Comparison of ENCODE assay signal across 12 cellular contexts in the genomic region with DNA sequence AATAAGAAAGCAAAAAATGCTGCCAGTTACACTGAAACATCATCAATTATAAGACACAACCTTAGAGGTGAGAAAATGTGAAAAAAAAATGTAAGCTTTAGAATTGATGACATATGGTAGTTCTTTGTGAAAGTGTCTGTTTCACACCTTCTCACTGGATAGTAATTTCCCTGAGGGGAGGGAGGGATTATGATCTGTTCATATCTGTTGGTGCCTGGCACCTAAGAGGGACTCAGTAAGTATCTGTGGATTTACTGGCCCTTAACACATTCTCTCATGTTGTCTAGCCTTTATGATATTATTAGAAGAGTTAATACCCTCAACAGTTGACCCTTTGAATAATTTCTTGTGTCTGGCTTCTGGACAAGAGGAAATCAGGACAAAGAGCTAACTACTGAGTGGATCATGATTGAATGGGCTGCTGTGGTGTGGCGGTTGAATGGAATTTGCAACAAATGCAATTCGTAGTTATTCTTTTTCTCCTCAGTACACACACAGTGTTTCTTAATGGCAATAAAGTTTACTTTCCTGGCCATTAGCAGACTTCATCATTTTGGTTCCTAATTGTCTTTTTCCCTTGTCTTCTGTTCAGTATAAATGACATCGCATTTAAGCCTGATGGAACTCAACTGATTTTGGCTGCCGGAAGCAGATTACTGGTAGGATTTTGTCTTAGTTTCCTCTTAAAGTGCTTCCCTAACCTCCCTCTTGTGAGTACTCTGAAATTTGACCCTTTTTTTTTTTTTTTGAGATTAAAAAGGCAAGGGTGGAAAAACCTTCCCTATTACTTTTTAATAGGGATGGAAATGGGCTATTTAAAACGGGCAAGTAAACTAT. TPM values are rescaled to one million over a fixed set of nuclear protein-coding genes. Genes with fewer than 3 reads are reported as not detected.
DNase-seq lines count a peak whose midpoint lies in the region; ATAC-seq and TF ChIP-seq lines count a peak whose summit lies in the region.
"Had no signal": no experiment of that assay in that cellular context is flagged by ENCODE, and none has a peak within 500 bp of the region (broad histone marks: within the 10 kb centered on the region; RNA-seq: fewer than 3 reads in every experiment).

No MANE protein-coding gene starts in this region.

- H3K9me2 ChIP-seq in GM23338 (ENCODE audit: insufficient read depth) = no peaks in the 10 kb centered on the region

- H3K36me3 ChIP-seq in GM23338 (ENCODE audit: insufficient read depth) = no peaks in the 10 kb centered on the region
- peaks cover 29% of the 10 kb centered on the region for H3K36me3 ChIP-seq in mesodermal cell (ENCODE audit: control insufficient read depth, insufficient read depth, low read length)

- H3K79me2 ChIP-seq in GM23338 (replicated peaks; ENCODE audit: insufficient read depth) = peaks cover 6% of the 10 kb centered on the region; the same call in 1 of the 2 replicates

- in situ Hi-C loops in astrocyte of the cerebellum (cut with HindIII; ENCODE audit: low sequenced_read_pairs) = loop anchor here (25.0 kb wide), 1 partner anchor 388 kb away; no protein-coding TSS in a partner anchor

- WGBS in mesodermal cell (ENCODE audit: insufficient coverage in 2 of 2), 2 experiments = 73 to 80% methylated on average over 2 of the region's 5 CpGs

- DNase-seq in GM23338 (ENCODE audit: low spot score) = peak; percentile 20
- DNase-seq in astrocyte of the cerebellum (ENCODE audit: low read depth) = peak; percentile 40
- DNase-seq in osteocyte (ENCODE audit: extremely low spot score, unreplicated experiment) = no peak
- no peak for DNase-seq in activated naive CD8-positive, alpha-beta T cell treated with anti-CD3 and anti-CD28 coated beads for 36 hours
- DNase-seq: DMS153; KG1; NCI-H1436; NCI-H524 treated with DMSO at 0.1 percent for 48 hours; stimulated activated naive CD8-positive, alpha-beta T cell treated with anti-CD3 and anti-CD28 coated beads, Interleukin-15, amount 100 ng/mL, for 72 hours had no signal

- H3K27ac Mint-ChIP-seq in GM23338 (peak overlapping the region; percentile 79), osteocyte (ENCODE audit: unreplicated experiment) (no peak overlapping the region)
- no peak overlapping the region for H3K27ac Mint-ChIP-seq in activated naive CD8-positive, alpha-beta T cell treated with anti-CD3 and anti-CD28 coated beads for 36 hours
- H3K27ac Mint-ChIP-seq: activated naive CD8-positive, alpha-beta T cell; stimulated activated naive CD8-positive, alpha-beta T cell treated with anti-CD3 and anti-CD28 coated beads, Interleukin-15, amount 100 ng/mL, for 72 hours had no signal

- no peaks in the 10 kb centered on the region for H3K27me3 ChIP-seq in GM23338 (ENCODE audit: insufficient read depth)

- H3K4me3 ChIP-seq in GM23338 (no peak overlapping the region), astrocyte of the cerebellum (ENCODE audit: low read depth, low read length) (no peak overlapping the region), mesodermal cell (ENCODE audit: extremely low read depth, insufficient read depth, low read length, poor library complexity, severe bottlenecking) (no peak overlapping the region)

- H3F3A ChIP-seq in GM23338 (replicated peaks; ENCODE audit: low read depth) = no peaks in the 10 kb centered on the region

- H4K20me1 ChIP-seq in GM23338 (replicated peaks; ENCODE audit: insufficient read depth) = no peaks in the 10 kb centered on the region

- peaks cover 32% of the 10 kb centered on the region for H3K4me1 ChIP-seq in GM23338 (ENCODE audit: insufficient read depth)
- peaks cover 32% of the 10 kb centered on the region for H3K4me1 ChIP-seq in mesodermal cell (ENCODE audit: control insufficient read depth, insufficient read depth, low read length, poor library complexity, severe bottlenecking)

- peaks cover 12% of the 10 kb centered on the region for H3K36me3 Mint-ChIP-seq in GM23338 (ENCODE audit: low read depth)
- H3K36me3 Mint-ChIP-seq in osteocyte (ENCODE audit: unreplicated experiment) = peaks cover 22% of the 10 kb centered on the region
- H3K36me3 Mint-ChIP-seq in activated naive CD8-positive, alpha-beta T cell treated with anti-CD3 and anti-CD28 coated beads for 36 hours = peaks cover 14% of the 10 kb centered on the region

- TF ChIP-seq CTCF in GM23338 (conservative IDR thresholded peaks at IDR 0.05; ENCODE audit: low read depth in 2 of 2) = no peak
- TF ChIP-seq CTCF in astrocyte of the cerebellum (IDR thresholded peaks at IDR 0.05; ENCODE audit: low read depth, low read length, missing control alignments) = no peak
- TF ChIP-seq CTCF in osteocyte (IDR thresholded peaks at IDR 0.05) = no peak

- H3K9me3 ChIP-seq in mesodermal cell (ENCODE audit: control insufficient read depth, low read length) = no peaks in the 10 kb centered on the region

- H3K4me3 Mint-ChIP-seq in GM23338 (peak overlapping the region; percentile 5; the same call in 1 of the 3 replicates), osteocyte (ENCODE audit: unreplicated experiment) (no peak overlapping the region)
- no peak overlapping the region for H3K4me3 Mint-ChIP-seq in activated naive CD8-positive, alpha-beta T cell treated with anti-CD3 and anti-CD28 coated beads for 36 hours
- H3K4me3 Mint-ChIP-seq: activated naive CD8-positive, alpha-beta T cell; stimulated activated naive CD8-positive, alpha-beta T cell treated with anti-CD3 and anti-CD28 coated beads, Interleukin-15, amount 100 ng/mL, for 72 hours had no signal

- peaks cover 2% of the 10 kb centered on the region for H3K27me3 Mint-ChIP-seq in GM23338 (ENCODE audit: insufficient read depth, low read depth, poor library complexity)
- no peaks in the 10 kb centered on the region for H3K27me3 Mint-ChIP-seq in osteocyte (ENCODE audit: unreplicated experiment)
- H3K27me3 Mint-ChIP-seq in activated naive CD8-positive, alpha-beta T cell treated with anti-CD3 and anti-CD28 coated beads for 36 hours = no peaks in the 10 kb centered on the region
- H3K27me3 Mint-ChIP-seq: activated naive CD8-positive, alpha-beta T cell; stimulated activated naive CD8-positive, alpha-beta T cell treated with anti-CD3 and anti-CD28 coated beads, Interleukin-15, amount 100 ng/mL, for 72 hours had no signal

- no peak for ATAC-seq in GM23338
- ATAC-seq in HG03521 (IDR thresholded peaks at IDR 0.05; ENCODE audit: unreplicated experiment) = no peak
- ATAC-seq: stimulated activated naive CD8-positive, alpha-beta T cell treated with anti-CD3 and anti-CD28 coated beads, Interleukin-15, amount 100 ng/mL, for 72 hours had no signal

- H3K9me3 Mint-ChIP-seq in GM23338 (no peaks in the 10 kb centered on the region), osteocyte (ENCODE audit: unreplicated experiment) (no peaks in the 10 kb centered on the region)
- no peaks in the 10 kb centered on the region for H3K9me3 Mint-ChIP-seq in activated naive CD8-positive, alpha-beta T cell treated with anti-CD3 and anti-CD28 coated beads for 36 hours
- H3K9me3 Mint-ChIP-seq: stimulated activated naive CD8-positive, alpha-beta T cell treated with anti-CD3 and anti-CD28 coated beads, Interleukin-15, amount 100 ng/mL, for 72 hours had no signal

- H3K27ac ChIP-seq in GM23338 (ENCODE audit: low read depth) (peak overlapping the region; percentile 29; the same call in 1 of the 2 replicates), mesodermal cell (ENCODE audit: low read depth, low read length, severe bottlenecking) (peak overlapping the region; percentile 31)

- H3K4me1 Mint-ChIP-seq in GM23338 (peaks cover 34% of the 10 kb centered on the region), osteocyte (ENCODE audit: unreplicated experiment) (peaks cover 12% of the 10 kb centered on the region)
- no peaks in the 10 kb centered on the region for H3K4me1 Mint-ChIP-seq in activated naive CD8-positive, alpha-beta T cell treated with anti-CD3 and anti-CD28 coated beads for 36 hours
- H3K4me1 Mint-ChIP-seq: stimulated activated naive CD8-positive, alpha-beta T cell treated with anti-CD3 and anti-CD28 coated beads, Interleukin-15, amount 100 ng/mL, for 72 hours had no signal

- peak overlapping the region; percentile 3; the same call in 1 of the 2 replicates for H3K4me2 ChIP-seq in GM23338

- H2AFZ ChIP-seq in GM23338 = no peak overlapping the region

TF ChIP-seq in GM23338, 12 proteins besides CTCF, POLR2A, EP300 and RAD21 (continues in another document):
- TF ChIP-seq, protein P1, sequence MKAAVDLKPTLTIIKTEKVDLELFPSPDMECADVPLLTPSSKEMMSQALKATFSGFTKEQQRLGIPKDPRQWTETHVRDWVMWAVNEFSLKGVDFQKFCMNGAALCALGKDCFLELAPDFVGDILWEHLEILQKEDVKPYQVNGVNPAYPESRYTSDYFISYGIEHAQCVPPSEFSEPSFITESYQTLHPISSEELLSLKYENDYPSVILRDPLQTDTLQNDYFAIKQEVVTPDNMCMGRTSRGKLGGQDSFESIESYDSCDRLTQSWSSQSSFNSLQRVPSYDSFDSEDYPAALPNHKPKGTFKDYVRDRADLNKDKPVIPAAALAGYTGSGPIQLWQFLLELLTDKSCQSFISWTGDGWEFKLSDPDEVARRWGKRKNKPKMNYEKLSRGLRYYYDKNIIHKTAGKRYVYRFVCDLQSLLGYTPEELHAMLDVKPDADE (IDR thresholded peaks at IDR 0.05) = no peak

RNA-seq across cellular contexts. Expression of a gene that starts 9.5 kb away (rescaled TPM):
- total RNA-seq in GM23338 (2014; rRNA removed; shearing (Covaris generic)) = 30.2 and 38.8 TPM in 2 replicates
- polyA plus RNA-seq in GM23338 (2016; fragmentation: Nextera tagmentation; extraction: Ambion mirVana) = 10.2 and 10.9 TPM in 2 replicates
- polyA plus RNA-seq in mesodermal cell (2013, experiment 1 of 2) = 22.8 TPM
- polyA plus RNA-seq in mesodermal cell (2013, experiment 2 of 2) = 18.8 TPM
- total RNA-seq in osteocyte = 23.2 and 25.9 TPM in 2 replicates
- total RNA-seq in activated naive CD8-positive, alpha-beta T cell treated with anti-CD3 and anti-CD28 coated beads for 36 hours = 10 to 100 TPM; 14.9 to 15.6 TPM

RNA-seq across cellular contexts. Expression of a gene that starts 9.7 kb away (rescaled TPM):
- total RNA-seq in GM23338 (2014; rRNA removed; shearing (Covaris generic)) = 26.4 and 33.9 TPM in 2 replicates
- 51.8 and 59.3 TPM in 2 replicates for polyA plus RNA-seq in GM23338 (2016; fragmentation: Nextera tagmentation; extraction: Ambion mirVana)
- 33.6 TPM for polyA plus RNA-seq in mesodermal cell (2013, experiment 1 of 2)
- polyA plus RNA-seq in mesodermal cell (2013, experiment 2 of 2) = 31.9 TPM
- total RNA-seq in osteocyte = 23.1 and 24.2 TPM in 2 replicates
- total RNA-seq in activated naive CD8-positive, alpha-beta T cell treated with anti-CD3 and anti-CD28 coated beads for 36 hours = 10 to 100 TPM; 48.2 to 51.1 TPM

RNA-seq across cellular contexts. Expression of a gene that starts 21.1 kb away (rescaled TPM):
- total RNA-seq in GM23338 (2014; rRNA removed; shearing (Covaris generic)) = 0.24 and 0.54 TPM in 2 replicates
- polyA plus RNA-seq in GM23338 (2016; fragmentation: Nextera tagmentation; extraction: Ambion mirVana) = 0.17 and 0.65 TPM in 2 replicates
- 0.41 TPM for polyA plus RNA-seq in mesodermal cell (2013, experiment 1 of 2)
- polyA plus RNA-seq in mesodermal cell (2013, experiment 2 of 2) = 0.51 TPM
- total RNA-seq in osteocyte = 0.08 and 0.30 TPM in 2 replicates
- total RNA-seq in activated naive CD8-positive, alpha-beta T cell treated with anti-CD3 and anti-CD28 coated beads for 36 hours = under 1 TPM; 0.24 to 0.39 TPM

Comparison
In these comparisons a context has a peak if more than half of its experiments do, and no peak if none do; other contexts are left out.
1. DNase-seq: peak in GM23338 (single experiment) and astrocyte of the cerebellum (single experiment); none in osteocyte (single experiment) and activated naive CD8-positive, alpha-beta T cell treated with anti-CD3 and anti-CD28 coated beads for 36 hours (single experiment).